20 cellular contexts compared by ENCODE assay signal in genomic region chr4:98641906-98642668, GRCh38. TPM values are rescaled to one million over a fixed set of nuclear protein-coding genes. Genes with fewer than 3 reads are reported as not detected.
DNase-seq lines count a peak whose midpoint lies in the region; ATAC-seq and TF ChIP-seq lines count a peak whose summit lies in the region.
"Had no signal": no experiment of that assay in that cellular context is flagged by ENCODE, and none has a peak within 500 bp of the region (broad histone marks: within the 10 kb centered on the region; RNA-seq: fewer than 3 reads in every experiment).

No MANE protein-coding gene starts in this region.

- H3K27me3 Mint-ChIP-seq in T-cell (no peaks in the 10 kb centered on the region), immature natural killer cell (ENCODE audit: low read depth in 3 of 3) (peaks cover 0 to 3% (median 2%) of the 10 kb centered on the region in 3 donors), endodermal cell (ENCODE audit: insufficient read depth) (no peaks in the 10 kb centered on the region)
- H3K27me3 Mint-ChIP-seq: activated naive CD8-positive, alpha-beta T cell treated with anti-CD3 and anti-CD28 coated beads, Interleukin-2, amount 50 U/mL, for 24 hours; memory B cell had no signal

- BruUV-seq in HCT116 (replicated peaks; lab: Mats Ljungman, UMichigan): no TSS peak

- no peak for TF ChIP-seq RAD21 in HCT116 (IDR thresholded peaks at IDR 0.05; ENCODE audit: low read depth)

- H3K4me3 ChIP-seq in ACC112 (ENCODE audit: low read depth, low read length) (no peak overlapping the region), HCT116 (replicated peaks in 1 of 2; ENCODE audit: low read depth in 1 of 2, low read length in 2 of 2) (no peak overlapping the region), endodermal cell (ENCODE audit: low read length) (no peak overlapping the region)
- H3K4me3 ChIP-seq: BLaER1 treated with 17β-estradiol and CSF1 and Interleukin-3, amounts not matched to agents 10 nM and 100 nM; ovary; right atrium auricular region; upper lobe of right lung had no signal

- peaks cover 56 to 73% (median 72%) of the 10 kb centered on the region in 3 donors for H3K4me1 Mint-ChIP-seq in T-cell
- H3K4me1 Mint-ChIP-seq in immature natural killer cell: peaks cover 37 to 66% of the 10 kb centered on the region in 2 donors
- H3K4me1 Mint-ChIP-seq in endodermal cell: peaks cover 4% of the 10 kb centered on the region

- H2AFZ ChIP-seq in ACC112 (ENCODE audit: low read length, unreplicated experiment) (no peak overlapping the region), HCT116 (ENCODE audit: low read depth, low read length, poor library complexity, severe bottlenecking) (no peak overlapping the region)

- ATAC-seq in HCT116 (no peak), T-cell (replicated peaks in 1 of 4) (no peak), HG02970 (IDR thresholded peaks at IDR 0.05; ENCODE audit: low FRiP score, unreplicated experiment) (no peak)

- CTCF ChIA-PET in HCT116 (lab: Charles Lee) (interaction anchor here (0.8 to 1.5 kb wide), 3 partner anchors 12 to 13 kb away, joined by 3 to 4 read pairs (median 4); no protein-coding TSS in a partner anchor), T-cell (lab: Charles Lee) (interaction anchor here (0.6 to 1.7 kb wide), 2 partner anchors 16 to 86 kb away, joined by 3 to 4 read pairs; partner anchors contain the start of gene TSPAN5 (in 1 of the 2))

- H3K9ac ChIP-seq in HCT116 (ENCODE audit: low read length) (no peak overlapping the region), endodermal cell (ENCODE audit: extremely low read depth, low read length, poor library complexity, severe bottlenecking) (no peak overlapping the region)
- H3K9ac ChIP-seq: BLaER1 treated with 17β-estradiol and CSF1 and Interleukin-3, amounts not matched to agents 10 nM and 100 nM had no signal

- no peaks in the 10 kb centered on the region for H3K9me2 ChIP-seq in HCT116 (ENCODE audit: insufficient read depth)

- peaks cover 88% of the 10 kb centered on the region for H3K79me2 ChIP-seq in ACC112 (ENCODE audit: control insufficient read depth, insufficient read depth, low read length, unreplicated experiment)
- H3K79me2 ChIP-seq in HCT116 (ENCODE audit: insufficient read depth, low read length): peaks cover 100% of the 10 kb centered on the region

- intact Hi-C loops in HCT116 (cut with micrococcal nuclease): no loop called here

- DNase-seq in HCT116 (ENCODE audit: low read depth, low spot score) (no peak), T-cell (no peak), immature natural killer cell (no peak), nucleus accumbens (lab: John Stamatoyannopoulos, UW) (no peak), endodermal cell (no peak), T-helper 2 cell (no peak)
- DNase-seq: activated CD8-positive, alpha-beta memory T cell treated with anti-CD3 and anti-CD28 coated beads, Interleukin-2, amount 50 U/mL, for 48 hours; activated effector memory CD4-positive, alpha-beta T cell treated with Interleukin-2 at 50 U/mL for 16 hours; activated naive CD8-positive, alpha-beta T cell treated with anti-CD3 and anti-CD28 coated beads, Interleukin-2, amount 50 U/mL, for 24 hours; glutamatergic neuron; NCI-H1417 treated with DMSO at 0.1 percent for 48 hours; NCI-H2107; NCI-H510A; ovary; upper lobe of right lung had no signal

- TF ChIP-seq CTCF in HCT116 (IDR thresholded peaks at IDR 0.05 in 2 of 3, conservative IDR thresholded peaks at IDR 0.05 in 1 of 3; ENCODE audit: borderline replicate concordance in 1 of 3, insufficient read depth in 1 of 3, low read depth in 2 of 3, low read length in 2 of 3) (no peak), endodermal cell (conservative IDR thresholded peaks at IDR 0.05) (no peak)

- H3K9me3 Mint-ChIP-seq in T-cell (no peaks in the 10 kb centered on the region), immature natural killer cell (no peaks in the 10 kb centered on the region), endodermal cell (no peaks in the 10 kb centered on the region)
- H3K9me3 Mint-ChIP-seq: activated naive CD8-positive, alpha-beta T cell treated with anti-CD3 and anti-CD28 coated beads, Interleukin-2, amount 50 U/mL, for 24 hours; memory B cell had no signal

- H3K9me3 ChIP-seq in HCT116 (ENCODE audit: control insufficient read depth in 1 of 2, insufficient read depth in 1 of 2, low read depth in 1 of 2, low read length in 2 of 2) (no peaks in the 10 kb centered on the region), endodermal cell (ENCODE audit: control insufficient read depth, low read length) (no peaks in the 10 kb centered on the region)
- H3K9me3 ChIP-seq: BLaER1 treated with 17β-estradiol and CSF1 and Interleukin-3, amounts not matched to agents 10 nM and 100 nM; ovary; right atrium auricular region; upper lobe of right lung had no signal

- peak overlapping the region; percentile 8 to 31 for H3K27ac Mint-ChIP-seq in T-cell
- H3K27ac Mint-ChIP-seq in immature natural killer cell: peak overlapping the region in 4 of 6 donors; percentile 8 to 39 (median 18)
- H3K27ac Mint-ChIP-seq in endodermal cell: no peak overlapping the region
- H3K27ac Mint-ChIP-seq: activated naive CD8-positive, alpha-beta T cell treated with anti-CD3 and anti-CD28 coated beads, Interleukin-2, amount 50 U/mL, for 24 hours; memory B cell had no signal

- no peak for TF ChIP-seq POLR2A in HCT116 (IDR thresholded peaks at IDR 0.05; ENCODE audit: borderline replicate concordance, extremely low read depth, insufficient read depth, insufficient read length)

- H3K36me3 Mint-ChIP-seq in T-cell: peaks cover 4% of the 10 kb centered on the region
- peaks cover 0 to 3% (median 0%) of the 10 kb centered on the region in 3 donors for H3K36me3 Mint-ChIP-seq in immature natural killer cell
- H3K36me3 Mint-ChIP-seq in endodermal cell (ENCODE audit: low read depth): no peaks in the 10 kb centered on the region
- H3K36me3 Mint-ChIP-seq: memory B cell had no signal

- H3K4me3 Mint-ChIP-seq in T-cell (no peak overlapping the region), immature natural killer cell (peak overlapping the region in 1 of 5 donors; percentile 31), endodermal cell (no peak overlapping the region)
- H3K4me3 Mint-ChIP-seq: activated naive CD8-positive, alpha-beta T cell treated with anti-CD3 and anti-CD28 coated beads, Interleukin-2, amount 50 U/mL, for 24 hours; memory B cell had no signal

- RAD21 ChIA-PET in HCT116 (lab: Charles Lee; ENCODE audit: low non-redundant PET in 1 of 2, low total read pairs in 2 of 2, uncharacterized antibody in 2 of 2, unreplicated experiment in 2 of 2): interaction anchor here in 1 of 2 experiments (0.6 kb wide), 1 partner anchor 17 kb away, joined by 6 read pairs; the partner anchor contains the start of gene TSPAN5

- peak overlapping the region; percentile 56; the same call in 1 of the 2 replicates for H3K4me2 ChIP-seq in HCT116 (ENCODE audit: low read length)
- H3K4me2 ChIP-seq: BLaER1 treated with 17β-estradiol and CSF1 and Interleukin-3, amounts not matched to agents 10 nM and 100 nM had no signal

- no peaks in the 10 kb centered on the region for H3K36me3 ChIP-seq in ACC112 (ENCODE audit: insufficient read depth, low read length)
- H3K36me3 ChIP-seq in HCT116 (ENCODE audit: control insufficient read depth in 1 of 2, insufficient read depth in 2 of 2, low read length in 2 of 2): no peaks in the 10 kb centered on the region
- H3K36me3 ChIP-seq in endodermal cell (ENCODE audit: control insufficient read depth, insufficient read depth, low read length): no peaks in the 10 kb centered on the region
- H3K36me3 ChIP-seq: BLaER1 treated with 17β-estradiol and CSF1 and Interleukin-3, amounts not matched to agents 10 nM and 100 nM; ovary; right atrium auricular region; upper lobe of right lung had no signal

- H4K20me1 ChIP-seq in HCT116 (ENCODE audit: insufficient read depth): no peaks in the 10 kb centered on the region
- H4K20me1 ChIP-seq: BLaER1 treated with 17β-estradiol and CSF1 and Interleukin-3, amounts not matched to agents 10 nM and 100 nM had no signal

- H3K27me3 ChIP-seq in ACC112 (ENCODE audit: insufficient read depth, low read length) (no peaks in the 10 kb centered on the region), HCT116 (ENCODE audit: insufficient read depth, low read length) (no peaks in the 10 kb centered on the region), endodermal cell (ENCODE audit: control insufficient read depth, insufficient read depth, low read length, poor library complexity, severe bottlenecking) (no peaks in the 10 kb centered on the region)
- H3K27me3 ChIP-seq: BLaER1 treated with 17β-estradiol and CSF1 and Interleukin-3, amounts not matched to agents 10 nM and 100 nM; ovary; right atrium auricular region; upper lobe of right lung had no signal

- H3K27ac ChIP-seq in ACC112 (ENCODE audit: low read depth, low read length) (peak overlapping the region; percentile 68), HCT116 (ENCODE audit: low read depth, low read length) (no peak overlapping the region; the same call in 1 of the 2 replicates), endodermal cell (ENCODE audit: low read depth, low read length) (no peak overlapping the region)
- H3K27ac ChIP-seq: BLaER1 treated with 17β-estradiol and CSF1 and Interleukin-3, amounts not matched to agents 10 nM and 100 nM; ovary; right atrium auricular region; upper lobe of right lung had no signal

- POLR2A ChIA-PET in HCT116 (lab: Charles Lee) (interaction anchor here (1.0 to 1.6 kb wide), 2 partner anchors 18 to 20 kb away, joined by 4 to 5 read pairs; no protein-coding TSS in a partner anchor), T-cell (lab: Charles Lee) (no interaction called here)

- 100% methylated on average over 2 to 3 of the region's 3 CpGs for WGBS in endodermal cell (ENCODE audit: insufficient coverage in 1 of 2, insufficient read length in 1 of 2), 2 experiments

- H3K4me1 ChIP-seq in ACC112 (ENCODE audit: control insufficient read depth, insufficient read depth, low read length, unreplicated experiment) (peaks cover 44% of the 10 kb centered on the region), HCT116 (ENCODE audit: control insufficient read depth in 1 of 2, insufficient read depth in 2 of 2, low read length in 2 of 2) (peaks cover 15 to 71% of the 10 kb centered on the region in 2 experiments), endodermal cell (ENCODE audit: control insufficient read depth, insufficient read depth, low read length) (no peaks in the 10 kb centered on the region)
- H3K4me1 ChIP-seq: BLaER1 treated with 17β-estradiol and CSF1 and Interleukin-3, amounts not matched to agents 10 nM and 100 nM; right atrium auricular region; upper lobe of right lung had no signal

TF ChIP-seq in HCT116, 20 proteins besides CTCF, POLR2A, EP300 and RAD21 (continues in another document):
- TF ChIP-seq YY1 (IDR thresholded peaks at IDR 0.05; ENCODE audit: extremely low read depth, insufficient replicate concordance, low read depth, low read length): no peak
- TF ChIP-seq MAX (IDR thresholded peaks at IDR 0.05): no peak

RNA-seq across cellular contexts. Expression of gene TSPAN5, which starts 16.3 kb away (rescaled TPM):
- total RNA-seq in HCT116 (2021; ENCODE audit: unreplicated experiment) (56.8 TPM), T-cell (10 to 100 TPM in 4 of 5 donors, 1 to 10 TPM in 1; 9.6 to 12.4 (median 10.3) TPM), endodermal cell (10 to 100 TPM in 1 of 2 donors, 1 to 10 TPM in 1; 7.4 to 11.8 TPM)
- 26.5 and 37.8 TPM in 2 replicates for polyA plus RNA-seq in HCT116 (2012)
- 10 to 100 TPM; 21.9 to 37.8 (median 27.2) TPM for polyA plus RNA-seq in immature natural killer cell
- 21.9 TPM for polyA plus RNA-seq in endodermal cell (2013, experiment 1 of 2)
- polyA plus RNA-seq in endodermal cell (2013, experiment 2 of 2): 21.6 TPM
